ENCODE assay signal across 9 cellular contexts in the genomic region with DNA sequence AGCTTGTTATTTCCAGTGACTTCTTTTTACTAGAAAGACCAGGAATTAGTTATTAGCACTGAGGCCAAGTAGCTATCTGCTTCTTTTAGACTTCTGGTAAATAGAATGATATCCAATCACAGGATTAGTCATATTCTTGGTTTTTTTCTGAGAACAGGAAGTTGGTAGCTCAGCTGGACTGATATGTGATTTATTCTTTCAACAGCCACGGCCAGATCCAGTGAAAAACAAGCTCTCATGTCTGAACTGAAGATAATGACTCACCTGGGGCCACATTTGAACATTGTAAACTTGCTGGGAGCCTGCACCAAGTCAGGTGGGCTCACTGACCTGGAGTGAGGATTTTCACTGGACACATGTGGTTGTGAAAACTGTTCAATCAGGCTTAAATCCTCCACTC. TPM values are rescaled to one million over a fixed set of nuclear protein-coding genes. Genes with fewer than 3 reads are reported as not detected.
DNase-seq lines count a peak whose midpoint lies in the region; ATAC-seq and TF ChIP-seq lines count a peak whose summit lies in the region.
"Had no signal": no experiment of that assay in that cellular context is flagged by ENCODE, and none has a peak within 500 bp of the region (broad histone marks: within the 10 kb centered on the region; RNA-seq: fewer than 3 reads in every experiment).

No MANE protein-coding gene starts in this region.

- peaks cover 0 to 8% (median 0%) of the 10 kb centered on the region in 4 donors for H3K36me3 ChIP-seq in stomach

- H3K9me3 Mint-ChIP-seq in activated T-cell treated with anti-CD3 and anti-CD28 coated beads, Interleukin-2, amount 50 U/mL, for 72 hours = peaks cover 4 to 7% of the 10 kb centered on the region in 2 donors
- peaks cover 6% of the 10 kb centered on the region for H3K9me3 Mint-ChIP-seq in dendritic cell treated with granulocyte-macrophage colony-stimulating factor and Interleukin-4, amounts not matched to agents 40 ng/mL and 50 ng/mL, for 4 days

- peaks cover 0 to 4% of the 10 kb centered on the region in 2 donors for H3K36me3 Mint-ChIP-seq in activated T-cell treated with anti-CD3 and anti-CD28 coated beads, Interleukin-2, amount 50 U/mL, for 72 hours (ENCODE audit: insufficient read depth in 2 of 2)
- no peaks in the 10 kb centered on the region for H3K36me3 Mint-ChIP-seq in dendritic cell treated with granulocyte-macrophage colony-stimulating factor and Interleukin-4, amounts not matched to agents 40 ng/mL and 50 ng/mL, for 4 days (ENCODE audit: low read depth)
- H3K36me3 Mint-ChIP-seq: CD4-positive, CD25-positive, alpha-beta regulatory T cell had no signal

- intact Hi-C loops in dendritic cell treated with granulocyte-macrophage colony-stimulating factor and Interleukin-4, amounts not matched to agents 40 ng/mL and 50 ng/mL, for 4 days (cut with micrococcal nuclease) = loop anchor here (5.0 kb wide), 1 partner anchor 35 kb away; no protein-coding TSS in a partner anchor
- intact Hi-C loops in stomach (cut with DNase I; ENCODE audit: low total_unique reads) = no loop called here

- H3K4me3 ChIP-seq in stomach = no peak overlapping the region

- no peak for TF ChIP-seq EP300 in stomach (IDR thresholded peaks at IDR 0.05)

- peaks cover 23 to 50% (median 39%) of the 10 kb centered on the region in 4 donors for H3K4me1 ChIP-seq in stomach

- no peak for TF ChIP-seq CTCF in stomach (IDR thresholded peaks at IDR 0.05)

- peak; percentile 70 to 79 for ATAC-seq in activated T-cell treated with anti-CD3 and anti-CD28 coated beads, Interleukin-2, amount 50 U/mL, for 72 hours (replicated peaks in 1 of 2)
- ATAC-seq in HG03571 (IDR thresholded peaks at IDR 0.05; ENCODE audit: unreplicated experiment) = peak; percentile 60

- H3K4me1 Mint-ChIP-seq in activated T-cell treated with anti-CD3 and anti-CD28 coated beads, Interleukin-2, amount 50 U/mL, for 72 hours (ENCODE audit: low read depth) = peaks cover 30% of the 10 kb centered on the region
- peaks cover 29% of the 10 kb centered on the region for H3K4me1 Mint-ChIP-seq in dendritic cell treated with granulocyte-macrophage colony-stimulating factor and Interleukin-4, amounts not matched to agents 40 ng/mL and 50 ng/mL, for 4 days (ENCODE audit: low read depth)
- H3K4me1 Mint-ChIP-seq: CD4-positive, CD25-positive, alpha-beta regulatory T cell had no signal

- H3K4me3 Mint-ChIP-seq in activated T-cell treated with anti-CD3 and anti-CD28 coated beads, Interleukin-2, amount 50 U/mL, for 72 hours = peak overlapping the region; percentile 64 to 67
- peak overlapping the region; percentile 70 for H3K4me3 Mint-ChIP-seq in dendritic cell treated with granulocyte-macrophage colony-stimulating factor and Interleukin-4, amounts not matched to agents 40 ng/mL and 50 ng/mL, for 4 days
- H3K4me3 Mint-ChIP-seq: CD4-positive, CD25-positive, alpha-beta regulatory T cell had no signal

- no peak for TF ChIP-seq POLR2A in stomach (IDR thresholded peaks at IDR 0.05)

- H3K27me3 Mint-ChIP-seq in activated T-cell treated with anti-CD3 and anti-CD28 coated beads, Interleukin-2, amount 50 U/mL, for 72 hours (ENCODE audit: low read depth) = peaks cover 38% of the 10 kb centered on the region
- H3K27me3 Mint-ChIP-seq in dendritic cell treated with granulocyte-macrophage colony-stimulating factor and Interleukin-4, amounts not matched to agents 40 ng/mL and 50 ng/mL, for 4 days = peaks cover 10% of the 10 kb centered on the region

- DNase-seq in activated T-cell treated with anti-CD3 and anti-CD28 coated beads, Interleukin-2, amount 50 U/mL, for 72 hours = peak; percentile 2 to 17
- DNase-seq in activated T-cell treated with anti-CD3 and anti-CD28 coated beads, Interleukin-2, amount 50 U/mL, for 48 hours = no peak
- DNase-seq in stomach (no peak), caudate nucleus (lab: John Stamatoyannopoulos, UW) (no peak), NCI-H2107 (lab: John Stamatoyannopoulos, UW) (no peak)
- no peak for DNase-seq in activated effector memory CD4-positive, alpha-beta T cell treated with anti-CD3 and anti-CD28 coated beads, Interleukin-2, amount 50 U/mL, for 16 hours

- 0 to 13% (median 0%) methylated on average over 1 of the region's 1 CpG for WGBS in stomach, 5 donors

- peak overlapping the region; percentile 82 for H3K27ac Mint-ChIP-seq in activated T-cell treated with anti-CD3 and anti-CD28 coated beads, Interleukin-2, amount 50 U/mL, for 72 hours
- peak overlapping the region; percentile 93 for H3K27ac Mint-ChIP-seq in dendritic cell treated with granulocyte-macrophage colony-stimulating factor and Interleukin-4, amounts not matched to agents 40 ng/mL and 50 ng/mL, for 4 days
- H3K27ac Mint-ChIP-seq: CD4-positive, CD25-positive, alpha-beta regulatory T cell had no signal

- no peaks in the 10 kb centered on the region for H3K9me3 ChIP-seq in stomach

- H3K27ac ChIP-seq in stomach (peak overlapping the region in 4 of 5 donors; percentile 32 to 69 (median 59)), caudate nucleus (ENCODE audit: low read depth, low read length) (no peak overlapping the region)

- H3K27me3 ChIP-seq in stomach = peaks cover 0 to 11% (median 0%) of the 10 kb centered on the region in 3 donors

RNA-seq across cellular contexts. Expression of gene PDGFRA, which starts 48.6 kb away (rescaled TPM):
- under 1 TPM in 1 of 2 donors, not detected in 1; 0.43 TPM for total RNA-seq in activated T-cell treated with anti-CD3 and anti-CD28 coated beads, Interleukin-2, amount 50 U/mL, for 72 hours
- total RNA-seq in stomach = 100 to 1,000 TPM in 2 of 5 donors, 10 to 100 TPM in 3; 44.6 to 371 (median 84.0) TPM
- polyA plus RNA-seq in stomach = 10 to 100 TPM in 2 of 3 donors, 1 to 10 TPM in 1; 8.2 to 32.1 (median 19.3) TPM
- total RNA-seq: CD4-positive, CD25-positive, alpha-beta regulatory T cell had no signal
- polyA plus RNA-seq: CD4-positive, CD25-positive, alpha-beta regulatory T cell had no signal

Comparison
In these comparisons a context has a peak if more than half of its experiments do, and no peak if none do; other contexts are left out.
1. DNase-seq: peak in activated T-cell treated with anti-CD3 and anti-CD28 coated beads, Interleukin-2, amount 50 U/mL, for 72 hours (2 of 2); none in activated T-cell treated with anti-CD3 and anti-CD28 coated beads, Interleukin-2, amount 50 U/mL, for 48 hours (0 of 2), stomach (single experiment), caudate nucleus (0 of 61), NCI-H2107 (single experiment) and activated effector memory CD4-positive, alpha-beta T cell treated with anti-CD3 and anti-CD28 coated beads, Interleukin-2, amount 50 U/mL, for 16 hours (single experiment).
2. RNA of gene PDGFRA, which starts 48.6 kb away (total RNA-seq): 44.6 to 371 TPM in stomach; 0.43 TPM in activated T-cell treated with anti-CD3 and anti-CD28 coated beads, Interleukin-2, amount 50 U/mL, for 72 hours; every median in the first group is over 10 times any median in the second.